12 cellular contexts compared by ENCODE assay signal in the genomic region with DNA sequence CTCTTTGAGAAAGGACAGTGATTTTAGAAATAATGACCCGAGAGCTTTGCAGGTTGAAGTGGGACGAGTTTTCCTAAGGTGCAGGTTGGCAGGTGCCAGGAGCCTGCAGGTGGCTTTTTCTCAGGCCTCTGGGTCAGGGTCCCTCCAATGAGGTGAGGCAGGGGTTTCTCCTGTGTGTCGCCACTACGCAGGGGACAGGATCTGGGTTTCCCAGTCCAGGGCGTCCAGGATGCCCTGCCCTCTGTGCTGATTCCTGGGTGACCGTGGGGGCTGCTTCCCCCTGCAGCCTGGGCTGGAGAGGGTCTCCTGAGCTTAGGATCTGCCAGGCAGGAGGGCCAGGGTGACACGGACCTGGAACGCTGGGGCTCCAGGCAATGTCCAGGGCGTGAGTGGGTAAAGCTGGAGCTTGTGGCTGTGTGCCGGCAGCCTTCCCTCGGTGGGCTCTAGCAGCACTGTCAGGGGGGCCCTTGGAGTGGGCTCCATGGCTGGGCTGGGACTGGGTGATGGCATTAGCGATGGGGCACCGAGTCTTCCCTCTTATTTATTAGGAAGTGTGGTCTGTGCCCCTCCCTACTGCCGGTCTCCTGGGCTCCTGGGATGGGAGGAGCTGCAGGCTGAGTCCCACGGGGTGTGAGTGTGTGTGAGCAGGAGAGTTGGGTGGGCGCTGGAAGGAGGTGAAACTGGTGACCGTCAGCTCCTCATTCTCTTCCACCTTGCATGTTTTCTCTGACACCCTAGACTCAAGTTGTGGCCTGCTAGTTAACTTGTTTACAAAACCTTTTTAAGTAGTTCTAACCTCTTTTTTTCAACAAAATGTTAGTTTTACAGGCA. TPM values are rescaled to one million over a fixed set of nuclear protein-coding genes. Genes with fewer than 3 reads are reported as not detected.
A peak's percentile ranks its signal among the peaks of the same experiment; 100 is the strongest.
DNase-seq lines count a peak whose midpoint lies in the region; ATAC-seq and TF ChIP-seq lines count a peak whose summit lies in the region.
"Had no signal": no experiment of that assay in that cellular context is flagged by ENCODE, and none has a peak within 500 bp of the region (broad histone marks: within the 10 kb centered on the region; RNA-seq: fewer than 3 reads in every experiment).

No MANE protein-coding gene starts in this region.

- no peak for DNase-seq in activated naive CD4-positive, alpha-beta T cell treated with anti-CD3 and anti-CD28 coated beads, Interleukin-2, amount 10 ng/mL, durations not matched to agents 7 days and 5 days
- DNase-seq in activated naive CD4-positive, alpha-beta T cell (lab: John Stamatoyannopoulos, UW), result no peak
- no peak for DNase-seq in activated T-helper 2 cell treated with anti-CD3 and anti-CD28 coated beads, Interferon-gamma antibody, Interleukin-2, Interleukin-4, amounts not matched to agents 10 μg/mL and 5 μg/mL and 100 μg/mL, durations not matched to agents 14 hours and 24 hours and 36 hours (ENCODE audit: low spot score)
- DNase-seq in stimulated activated naive CD8-positive, alpha-beta T cell treated with anti-CD3 and anti-CD28 coated beads, Interleukin-15, amount 100 ng/mL, for 72 hours, result no peak
- DNase-seq in esophagus squamous epithelium (lab: John Stamatoyannopoulos, UW) (no peak), DMS153 treated with DMSO at 0.1 percent for 48 hours (lab: John Stamatoyannopoulos, UW; ENCODE audit: unreplicated experiment) (no peak)
- DNase-seq: kidney glomerular epithelial cell, NCI-H1694 had no signal

- no peaks in the 10 kb centered on the region for H3K9me3 Mint-ChIP-seq in activated naive CD4-positive, alpha-beta T cell treated with anti-CD3 and anti-CD28 coated beads, Interleukin-2, amount 10 ng/mL, durations not matched to agents 7 days and 5 days
- no peaks in the 10 kb centered on the region for H3K9me3 Mint-ChIP-seq in activated T-helper 2 cell treated with anti-CD3 and anti-CD28 coated beads, Interferon-gamma antibody, Interleukin-2, Interleukin-4, amounts not matched to agents 10 μg/mL and 5 μg/mL and 100 μg/mL, durations not matched to agents 14 hours and 24 hours and 36 hours
- no peaks in the 10 kb centered on the region for H3K9me3 Mint-ChIP-seq in stimulated activated naive CD8-positive, alpha-beta T cell treated with anti-CD3 and anti-CD28 coated beads, Interleukin-15, amount 100 ng/mL, for 72 hours

- H3K9ac ChIP-seq in iPS-20b (ENCODE audit: low read depth, low read length), result no peak overlapping the region

- H3K36me3 ChIP-seq in iPS-20b (ENCODE audit: insufficient read depth, low read depth, low read length), result no peaks in the 10 kb centered on the region
- no peaks in the 10 kb centered on the region for H3K36me3 ChIP-seq in esophagus squamous epithelium

- peak overlapping the region; percentile 65; the same call in 1 of the 2 replicates for H3K4me3 ChIP-seq in iPS-20b (ENCODE audit: low read length)
- no peak overlapping the region for H3K4me3 ChIP-seq in esophagus squamous epithelium

- 70 to 81% methylated on average over 6 to 10 of the region's 17 CpGs for WGBS in esophagus squamous epithelium, 2 donors

- TF ChIP-seq CTCF in esophagus squamous epithelium (IDR thresholded peaks at IDR 0.05), result no peak

- H3K4me3 Mint-ChIP-seq in activated naive CD4-positive, alpha-beta T cell treated with anti-CD3 and anti-CD28 coated beads, Interleukin-2, amount 10 ng/mL, durations not matched to agents 7 days and 5 days, result peak overlapping the region; percentile 77
- peak overlapping the region; percentile 56 for H3K4me3 Mint-ChIP-seq in activated T-helper 2 cell treated with anti-CD3 and anti-CD28 coated beads, Interferon-gamma antibody, Interleukin-2, Interleukin-4, amounts not matched to agents 10 μg/mL and 5 μg/mL and 100 μg/mL, durations not matched to agents 14 hours and 24 hours and 36 hours (ENCODE audit: low read depth)
- H3K4me3 Mint-ChIP-seq in stimulated activated naive CD8-positive, alpha-beta T cell treated with anti-CD3 and anti-CD28 coated beads, Interleukin-15, amount 100 ng/mL, for 72 hours, result peak overlapping the region; percentile 81 to 87

- peaks cover 52% of the 10 kb centered on the region for H3K27me3 Mint-ChIP-seq in activated naive CD4-positive, alpha-beta T cell treated with anti-CD3 and anti-CD28 coated beads, Interleukin-2, amount 10 ng/mL, durations not matched to agents 7 days and 5 days
- H3K27me3 Mint-ChIP-seq in activated T-helper 2 cell treated with anti-CD3 and anti-CD28 coated beads, Interferon-gamma antibody, Interleukin-2, Interleukin-4, amounts not matched to agents 10 μg/mL and 5 μg/mL and 100 μg/mL, durations not matched to agents 14 hours and 24 hours and 36 hours (ENCODE audit: low read depth), result peaks cover 39% of the 10 kb centered on the region
- no peaks in the 10 kb centered on the region for H3K27me3 Mint-ChIP-seq in stimulated activated naive CD8-positive, alpha-beta T cell treated with anti-CD3 and anti-CD28 coated beads, Interleukin-15, amount 100 ng/mL, for 72 hours

- TF ChIP-seq POLR2A in esophagus squamous epithelium (IDR thresholded peaks at IDR 0.05), result no peak

- H3K9me3 ChIP-seq in iPS-20b (ENCODE audit: insufficient read depth, low read depth, low read length) (no peaks in the 10 kb centered on the region), esophagus squamous epithelium (no peaks in the 10 kb centered on the region)

- intact Hi-C loops in activated T-helper 2 cell treated with anti-CD3 and anti-CD28 coated beads, Interferon-gamma antibody, Interleukin-2, Interleukin-4, amounts not matched to agents 10 μg/mL and 5 μg/mL and 100 μg/mL, durations not matched to agents 14 hours and 24 hours and 36 hours (cut with micrococcal nuclease), result loop anchor here (10.0 kb wide), 1 partner anchor 87 kb away; no protein-coding TSS in a partner anchor
- intact Hi-C loops in esophagus squamous epithelium (cut with DNase I), result no loop called here

- H3K4me1 Mint-ChIP-seq in activated naive CD4-positive, alpha-beta T cell treated with anti-CD3 and anti-CD28 coated beads, Interleukin-2, amount 10 ng/mL, durations not matched to agents 7 days and 5 days, result peaks cover 54% of the 10 kb centered on the region
- H3K4me1 Mint-ChIP-seq in activated T-helper 2 cell treated with anti-CD3 and anti-CD28 coated beads, Interferon-gamma antibody, Interleukin-2, Interleukin-4, amounts not matched to agents 10 μg/mL and 5 μg/mL and 100 μg/mL, durations not matched to agents 14 hours and 24 hours and 36 hours (ENCODE audit: low read depth), result peaks cover 21% of the 10 kb centered on the region
- peaks cover 58% of the 10 kb centered on the region for H3K4me1 Mint-ChIP-seq in stimulated activated naive CD8-positive, alpha-beta T cell treated with anti-CD3 and anti-CD28 coated beads, Interleukin-15, amount 100 ng/mL, for 72 hours

- H3K27ac ChIP-seq in iPS-20b (ENCODE audit: low read length), result no peak overlapping the region
- no peak overlapping the region for H3K27ac ChIP-seq in esophagus squamous epithelium

- no peaks in the 10 kb centered on the region for H3K4me1 ChIP-seq in iPS-20b (ENCODE audit: insufficient read depth, low read length)
- H3K4me1 ChIP-seq in esophagus squamous epithelium, result peaks cover 4 to 27% (median 13%) of the 10 kb centered on the region in 3 donors

- no peak for ATAC-seq in stimulated activated naive CD8-positive, alpha-beta T cell treated with anti-CD3 and anti-CD28 coated beads, Interleukin-15, amount 100 ng/mL, for 72 hours
- no peak for ATAC-seq in GM21360 (IDR thresholded peaks at IDR 0.05; ENCODE audit: unreplicated experiment)

- CTCF ChIA-PET in activated naive CD4-positive, alpha-beta T cell treated with anti-CD3 and anti-CD28 coated beads, Interleukin-2, amount 10 ng/mL, durations not matched to agents 7 days and 5 days (lab: Charles Lee), result interaction anchor here (1.6 kb wide), 1 partner anchor 215 kb away, joined by 3 read pairs; no protein-coding TSS in a partner anchor

- H3K27me3 ChIP-seq in iPS-20b (ENCODE audit: insufficient read depth, low read length) (peaks cover 39% of the 10 kb centered on the region), esophagus squamous epithelium (peaks cover 0 to 46% (median 0%) of the 10 kb centered on the region in 4 donors)

- peak overlapping the region; percentile 74 for H3K27ac Mint-ChIP-seq in activated naive CD4-positive, alpha-beta T cell treated with anti-CD3 and anti-CD28 coated beads, Interleukin-2, amount 10 ng/mL, durations not matched to agents 7 days and 5 days
- no peak overlapping the region for H3K27ac Mint-ChIP-seq in activated T-helper 2 cell treated with anti-CD3 and anti-CD28 coated beads, Interferon-gamma antibody, Interleukin-2, Interleukin-4, amounts not matched to agents 10 μg/mL and 5 μg/mL and 100 μg/mL, durations not matched to agents 14 hours and 24 hours and 36 hours
- peak overlapping the region; percentile 91 to 92 for H3K27ac Mint-ChIP-seq in stimulated activated naive CD8-positive, alpha-beta T cell treated with anti-CD3 and anti-CD28 coated beads, Interleukin-15, amount 100 ng/mL, for 72 hours

- H3K36me3 Mint-ChIP-seq in activated naive CD4-positive, alpha-beta T cell treated with anti-CD3 and anti-CD28 coated beads, Interleukin-2, amount 10 ng/mL, durations not matched to agents 7 days and 5 days, result peaks cover 8% of the 10 kb centered on the region
- no peaks in the 10 kb centered on the region for H3K36me3 Mint-ChIP-seq in activated T-helper 2 cell treated with anti-CD3 and anti-CD28 coated beads, Interferon-gamma antibody, Interleukin-2, Interleukin-4, amounts not matched to agents 10 μg/mL and 5 μg/mL and 100 μg/mL, durations not matched to agents 14 hours and 24 hours and 36 hours (ENCODE audit: low read depth)
- H3K36me3 Mint-ChIP-seq: CD14-positive monocyte had no signal

RNA-seq across cellular contexts. Expression of gene APBA2, which starts 1.8 kb away (rescaled TPM):
- 1.1 and 1.2 TPM in 2 replicates for total RNA-seq in activated T-helper 2 cell treated with anti-CD3 and anti-CD28 coated beads, Interferon-gamma antibody, Interleukin-2, Interleukin-4, amounts not matched to agents 10 μg/mL and 5 μg/mL and 100 μg/mL, durations not matched to agents 14 hours and 24 hours and 36 hours
- 1 to 10 TPM in 3 of 4 donors, under 1 TPM in 1; 0.82 to 9.9 (median 1.6) TPM for total RNA-seq in esophagus squamous epithelium

RNA-seq across cellular contexts. Expression of gene GOLGA6L7, which starts 39.1 kb away (rescaled TPM):
- total RNA-seq in activated T-helper 2 cell treated with anti-CD3 and anti-CD28 coated beads, Interferon-gamma antibody, Interleukin-2, Interleukin-4, amounts not matched to agents 10 μg/mL and 5 μg/mL and 100 μg/mL, durations not matched to agents 14 hours and 24 hours and 36 hours, result not detected in 2 replicates
- not detected for total RNA-seq in esophagus squamous epithelium
- total RNA-seq: cerebellum had no signal
